ENCODE assay signal across 1 cellular context in the genomic region with DNA sequence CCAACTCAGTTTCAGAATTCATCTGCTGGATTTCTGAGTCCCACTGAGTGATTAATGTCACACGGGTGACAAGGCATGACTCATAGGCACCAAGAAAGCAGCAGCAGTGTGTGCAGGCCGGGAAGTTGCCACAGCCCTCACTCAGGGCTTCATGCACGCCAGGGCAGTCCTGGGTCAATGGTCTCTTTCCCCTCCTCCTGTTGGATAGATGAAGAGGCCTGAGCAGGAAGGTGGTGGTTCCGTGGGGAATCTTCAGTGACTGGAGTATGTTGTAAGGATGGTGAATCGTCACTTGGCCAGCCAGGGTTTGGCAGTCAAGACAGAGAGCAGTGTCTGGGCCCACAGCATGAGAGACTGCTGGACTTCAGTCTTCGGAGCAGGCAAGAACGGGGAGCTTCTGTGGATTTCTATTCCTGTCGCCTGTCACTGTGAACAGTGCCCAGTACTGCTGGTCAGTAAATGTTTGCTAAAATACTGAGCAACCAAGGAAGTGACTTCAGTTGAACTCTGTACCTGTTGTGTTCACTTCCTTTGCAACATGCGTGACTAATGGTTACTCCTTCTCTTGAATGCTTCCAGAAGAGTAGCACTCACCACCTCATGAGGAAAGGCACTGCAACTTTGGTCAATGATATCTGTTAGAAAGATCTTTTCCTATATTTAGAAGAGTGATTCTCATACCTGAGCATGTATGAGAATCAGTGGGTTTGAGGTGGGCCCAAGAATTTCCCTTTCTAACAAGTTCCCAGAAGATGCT.
TF ChIP-seq lines count a peak whose summit lies in the region.

No MANE protein-coding gene starts in this region.

TF ChIP-seq in GM12878, 131 proteins besides CTCF, POLR2A, EP300 and RAD21 (continued from another document):
- TF ChIP-seq, protein P1, sequence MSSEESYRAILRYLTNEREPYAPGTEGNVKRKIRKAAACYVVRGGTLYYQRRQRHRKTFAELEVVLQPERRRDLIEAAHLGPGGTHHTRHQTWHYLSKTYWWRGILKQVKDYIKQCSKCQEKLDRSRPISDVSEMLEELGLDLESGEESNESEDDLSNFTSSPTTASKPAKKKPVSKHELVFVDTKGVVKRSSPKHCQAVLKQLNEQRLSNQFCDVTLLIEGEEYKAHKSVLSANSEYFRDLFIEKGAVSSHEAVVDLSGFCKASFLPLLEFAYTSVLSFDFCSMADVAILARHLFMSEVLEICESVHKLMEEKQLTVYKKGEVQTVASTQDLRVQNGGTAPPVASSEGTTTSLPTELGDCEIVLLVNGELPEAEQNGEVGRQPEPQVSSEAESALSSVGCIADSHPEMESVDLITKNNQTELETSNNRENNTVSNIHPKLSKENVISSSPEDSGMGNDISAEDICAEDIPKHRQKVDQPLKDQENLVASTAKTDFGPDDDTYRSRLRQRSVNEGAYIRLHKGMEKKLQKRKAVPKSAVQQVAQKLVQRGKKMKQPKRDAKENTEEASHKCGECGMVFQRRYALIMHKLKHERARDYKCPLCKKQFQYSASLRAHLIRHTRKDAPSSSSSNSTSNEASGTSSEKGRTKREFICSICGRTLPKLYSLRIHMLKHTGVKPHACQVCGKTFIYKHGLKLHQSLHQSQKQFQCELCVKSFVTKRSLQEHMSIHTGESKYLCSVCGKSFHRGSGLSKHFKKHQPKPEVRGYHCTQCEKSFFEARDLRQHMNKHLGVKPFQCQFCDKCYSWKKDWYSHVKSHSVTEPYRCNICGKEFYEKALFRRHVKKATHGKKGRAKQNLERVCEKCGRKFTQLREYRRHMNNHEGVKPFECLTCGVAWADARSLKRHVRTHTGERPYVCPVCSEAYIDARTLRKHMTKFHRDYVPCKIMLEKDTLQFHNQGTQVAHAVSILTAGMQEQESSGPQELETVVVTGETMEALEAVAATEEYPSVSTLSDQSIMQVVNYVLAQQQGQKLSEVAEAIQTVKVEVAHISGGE (CRISPR knock-in tag; IDR thresholded peaks at IDR 0.05) = no peak
- TF ChIP-seq, protein P2, sequence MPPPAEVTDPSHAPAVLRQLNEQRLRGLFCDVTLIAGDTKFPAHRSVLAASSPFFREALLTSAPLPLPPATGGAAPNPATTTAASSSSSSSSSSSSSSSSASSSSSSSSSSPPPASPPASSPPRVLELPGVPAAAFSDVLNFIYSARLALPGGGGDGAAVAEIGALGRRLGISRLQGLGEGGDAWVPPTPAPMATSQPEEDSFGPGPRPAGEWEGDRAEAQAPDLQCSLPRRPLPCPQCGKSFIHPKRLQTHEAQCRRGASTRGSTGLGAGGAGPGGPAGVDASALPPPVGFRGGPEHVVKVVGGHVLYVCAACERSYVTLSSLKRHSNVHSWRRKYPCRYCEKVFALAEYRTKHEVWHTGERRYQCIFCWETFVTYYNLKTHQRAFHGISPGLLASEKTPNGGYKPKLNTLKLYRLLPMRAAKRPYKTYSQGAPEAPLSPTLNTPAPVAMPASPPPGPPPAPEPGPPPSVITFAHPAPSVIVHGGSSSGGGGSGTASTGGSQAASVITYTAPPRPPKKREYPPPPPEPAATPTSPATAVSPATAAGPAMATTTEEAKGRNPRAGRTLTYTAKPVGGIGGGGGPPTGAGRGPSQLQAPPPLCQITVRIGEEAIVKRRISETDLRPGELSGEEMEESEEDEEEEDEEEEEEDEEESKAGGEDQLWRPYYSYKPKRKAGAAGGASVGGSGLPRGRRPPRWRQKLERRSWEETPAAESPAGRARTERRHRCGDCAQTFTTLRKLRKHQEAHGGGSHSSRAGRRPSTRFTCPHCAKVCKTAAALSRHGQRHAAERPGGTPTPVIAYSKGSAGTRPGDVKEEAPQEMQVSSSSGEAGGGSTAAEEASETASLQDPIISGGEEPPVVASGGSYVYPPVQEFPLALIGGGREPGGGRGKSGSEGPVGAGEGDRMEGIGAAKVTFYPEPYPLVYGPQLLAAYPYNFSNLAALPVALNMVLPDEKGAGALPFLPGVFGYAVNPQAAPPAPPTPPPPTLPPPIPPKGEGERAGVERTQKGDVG (CRISPR knock-in tag; IDR thresholded peaks at IDR 0.05) = no peak
- peak; percentile 64 for TF ChIP-seq IKZF1 (conservative IDR thresholded peaks at IDR 0.05)
- TF ChIP-seq, protein P3, sequence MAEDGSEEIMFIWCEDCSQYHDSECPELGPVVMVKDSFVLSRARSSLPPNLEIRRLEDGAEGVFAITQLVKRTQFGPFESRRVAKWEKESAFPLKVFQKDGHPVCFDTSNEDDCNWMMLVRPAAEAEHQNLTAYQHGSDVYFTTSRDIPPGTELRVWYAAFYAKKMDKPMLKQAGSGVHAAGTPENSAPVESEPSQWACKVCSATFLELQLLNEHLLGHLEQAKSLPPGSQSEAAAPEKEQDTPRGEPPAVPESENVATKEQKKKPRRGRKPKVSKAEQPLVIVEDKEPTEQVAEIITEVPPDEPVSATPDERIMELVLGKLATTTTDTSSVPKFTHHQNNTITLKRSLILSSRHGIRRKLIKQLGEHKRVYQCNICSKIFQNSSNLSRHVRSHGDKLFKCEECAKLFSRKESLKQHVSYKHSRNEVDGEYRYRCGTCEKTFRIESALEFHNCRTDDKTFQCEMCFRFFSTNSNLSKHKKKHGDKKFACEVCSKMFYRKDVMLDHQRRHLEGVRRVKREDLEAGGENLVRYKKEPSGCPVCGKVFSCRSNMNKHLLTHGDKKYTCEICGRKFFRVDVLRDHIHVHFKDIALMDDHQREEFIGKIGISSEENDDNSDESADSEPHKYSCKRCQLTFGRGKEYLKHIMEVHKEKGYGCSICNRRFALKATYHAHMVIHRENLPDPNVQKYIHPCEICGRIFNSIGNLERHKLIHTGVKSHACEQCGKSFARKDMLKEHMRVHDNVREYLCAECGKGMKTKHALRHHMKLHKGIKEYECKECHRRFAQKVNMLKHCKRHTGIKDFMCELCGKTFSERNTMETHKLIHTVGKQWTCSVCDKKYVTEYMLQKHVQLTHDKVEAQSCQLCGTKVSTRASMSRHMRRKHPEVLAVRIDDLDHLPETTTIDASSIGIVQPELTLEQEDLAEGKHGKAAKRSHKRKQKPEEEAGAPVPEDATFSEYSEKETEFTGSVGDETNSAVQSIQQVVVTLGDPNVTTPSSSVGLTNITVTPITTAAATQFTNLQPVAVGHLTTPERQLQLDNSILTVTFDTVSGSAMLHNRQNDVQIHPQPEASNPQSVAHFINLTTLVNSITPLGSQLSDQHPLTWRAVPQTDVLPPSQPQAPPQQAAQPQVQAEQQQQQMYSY (CRISPR knock-in tag; IDR thresholded peaks at IDR 0.05) = no peak
- TF ChIP-seq RBBP5 (conservative IDR thresholded peaks at IDR 0.05) = no peak
- no peak for TF ChIP-seq STAT3 (IDR thresholded peaks at IDR 0.05; ENCODE audit: low read depth, low read length)
- no peak for TF ChIP-seq HDAC2 (IDR thresholded peaks at IDR 0.05)
- TF ChIP-seq, protein P4, sequence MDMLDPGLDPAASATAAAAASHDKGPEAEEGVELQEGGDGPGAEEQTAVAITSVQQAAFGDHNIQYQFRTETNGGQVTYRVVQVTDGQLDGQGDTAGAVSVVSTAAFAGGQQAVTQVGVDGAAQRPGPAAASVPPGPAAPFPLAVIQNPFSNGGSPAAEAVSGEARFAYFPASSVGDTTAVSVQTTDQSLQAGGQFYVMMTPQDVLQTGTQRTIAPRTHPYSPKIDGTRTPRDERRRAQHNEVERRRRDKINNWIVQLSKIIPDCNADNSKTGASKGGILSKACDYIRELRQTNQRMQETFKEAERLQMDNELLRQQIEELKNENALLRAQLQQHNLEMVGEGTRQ (IDR thresholded peaks at IDR 0.05; ENCODE audit: borderline replicate concordance, low read depth, low read length) = no peak
- TF ChIP-seq TCF12 (IDR thresholded peaks at IDR 0.05; ENCODE audit: low read depth, low read length) = peak; percentile 82; the same call in 1 of the 2 replicates
- TF ChIP-seq RELA (IDR thresholded peaks at IDR 0.05; ENCODE audit: borderline replicate concordance, partially characterized antibody) = no peak
- no peak for TF ChIP-seq MYB (IDR thresholded peaks at IDR 0.05; ENCODE audit: borderline replicate concordance, low read depth, low read length)
- no peak for TF ChIP-seq BACH1 (IDR thresholded peaks at IDR 0.05; ENCODE audit: borderline replicate concordance)
- TF ChIP-seq GABPA (IDR thresholded peaks at IDR 0.05; ENCODE audit: low read depth) = peak; percentile 65
